Comparison of ENCODE assay signal across 3 cellular contexts in the genomic region with DNA sequence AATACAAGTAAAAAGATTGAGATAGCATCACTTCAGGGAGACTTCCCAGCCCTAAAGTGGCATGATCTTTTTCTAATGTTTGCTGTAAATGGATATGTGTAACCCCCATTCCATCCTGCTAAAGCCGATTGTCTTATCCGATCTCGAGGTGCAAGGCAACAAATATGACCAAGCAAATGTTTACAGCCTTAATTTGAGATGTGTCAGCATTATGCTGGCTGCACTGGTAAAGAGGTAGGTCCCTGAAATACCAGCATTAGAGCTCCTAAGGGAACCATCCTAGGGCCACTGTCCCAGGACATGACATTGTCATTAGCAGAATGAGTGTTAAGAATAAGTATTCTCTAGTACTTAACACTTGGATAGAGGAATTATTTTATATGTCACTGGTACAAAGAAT.
TF ChIP-seq lines count a peak whose summit lies in the region.

No MANE protein-coding gene starts in this region.

TF ChIP-seq in HepG2, 621 proteins besides CTCF, POLR2A, EP300 and RAD21:
- TF ChIP-seq MAFK (conservative IDR thresholded peaks at IDR 0.05 in 1 of 2, IDR thresholded peaks at IDR 0.05 in 1 of 2; ENCODE audit: low read length in 2 of 2) = peak; percentile 74 to 83
- TF ChIP-seq MAFF (IDR thresholded peaks at IDR 0.05; ENCODE audit: low read depth, low read length) = peak; percentile 82
- TF ChIP-seq, protein P1, sequence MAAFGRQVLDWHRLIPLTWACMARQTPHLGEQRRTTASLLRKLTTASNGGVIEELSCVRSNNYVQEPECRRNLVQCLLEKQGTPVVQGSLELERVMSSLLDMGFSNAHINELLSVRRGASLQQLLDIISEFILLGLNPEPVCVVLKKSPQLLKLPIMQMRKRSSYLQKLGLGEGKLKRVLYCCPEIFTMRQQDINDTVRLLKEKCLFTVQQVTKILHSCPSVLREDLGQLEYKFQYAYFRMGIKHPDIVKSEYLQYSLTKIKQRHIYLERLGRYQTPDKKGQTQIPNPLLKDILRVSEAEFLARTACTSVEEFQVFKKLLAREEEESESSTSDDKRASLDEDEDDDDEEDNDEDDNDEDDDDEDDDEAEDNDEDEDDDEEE (CRISPR knock-in tag; IDR thresholded peaks at IDR 0.05) = no peak
- TF ChIP-seq ISL2 (CRISPR knock-in tag; IDR thresholded peaks at IDR 0.05) = no peak
- TF ChIP-seq, protein P2, sequence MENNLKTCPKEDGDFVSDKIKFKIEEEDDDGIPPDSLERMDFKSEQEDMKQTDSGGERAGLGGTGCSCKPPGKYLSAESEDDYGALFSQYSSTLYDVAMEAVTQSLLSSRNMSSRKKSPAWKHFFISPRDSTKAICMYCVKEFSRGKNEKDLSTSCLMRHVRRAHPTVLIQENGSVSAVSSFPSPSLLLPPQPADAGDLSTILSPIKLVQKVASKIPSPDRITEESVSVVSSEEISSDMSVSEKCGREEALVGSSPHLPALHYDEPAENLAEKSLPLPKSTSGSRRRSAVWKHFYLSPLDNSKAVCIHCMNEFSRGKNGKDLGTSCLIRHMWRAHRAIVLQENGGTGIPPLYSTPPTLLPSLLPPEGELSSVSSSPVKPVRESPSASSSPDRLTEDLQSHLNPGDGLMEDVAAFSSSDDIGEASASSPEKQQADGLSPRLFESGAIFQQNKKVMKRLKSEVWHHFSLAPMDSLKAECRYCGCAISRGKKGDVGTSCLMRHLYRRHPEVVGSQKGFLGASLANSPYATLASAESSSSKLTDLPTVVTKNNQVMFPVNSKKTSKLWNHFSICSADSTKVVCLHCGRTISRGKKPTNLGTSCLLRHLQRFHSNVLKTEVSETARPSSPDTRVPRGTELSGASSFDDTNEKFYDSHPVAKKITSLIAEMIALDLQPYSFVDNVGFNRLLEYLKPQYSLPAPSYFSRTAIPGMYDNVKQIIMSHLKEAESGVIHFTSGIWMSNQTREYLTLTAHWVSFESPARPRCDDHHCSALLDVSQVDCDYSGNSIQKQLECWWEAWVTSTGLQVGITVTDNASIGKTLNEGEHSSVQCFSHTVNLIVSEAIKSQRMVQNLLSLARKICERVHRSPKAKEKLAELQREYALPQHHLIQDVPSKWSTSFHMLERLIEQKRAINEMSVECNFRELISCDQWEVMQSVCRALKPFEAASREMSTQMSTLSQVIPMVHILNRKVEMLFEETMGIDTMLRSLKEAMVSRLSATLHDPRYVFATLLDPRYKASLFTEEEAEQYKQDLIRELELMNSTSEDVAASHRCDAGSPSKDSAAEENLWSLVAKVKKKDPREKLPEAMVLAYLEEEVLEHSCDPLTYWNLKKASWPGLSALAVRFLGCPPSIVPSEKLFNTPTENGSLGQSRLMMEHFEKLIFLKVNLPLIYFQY (CRISPR knock-in tag; IDR thresholded peaks at IDR 0.05; ENCODE audit: borderline replicate concordance) = no peak
- TF ChIP-seq POLR2AphosphoS5 (IDR thresholded peaks at IDR 0.05; ENCODE audit: low read depth, low read length) = no peak
- TF ChIP-seq FOXA3 (CRISPR knock-in tag; IDR thresholded peaks at IDR 0.05) = no peak

TF ChIP-seq in GM23338, 12 proteins besides CTCF, POLR2A, EP300 and RAD21:
- TF ChIP-seq, protein P3, sequence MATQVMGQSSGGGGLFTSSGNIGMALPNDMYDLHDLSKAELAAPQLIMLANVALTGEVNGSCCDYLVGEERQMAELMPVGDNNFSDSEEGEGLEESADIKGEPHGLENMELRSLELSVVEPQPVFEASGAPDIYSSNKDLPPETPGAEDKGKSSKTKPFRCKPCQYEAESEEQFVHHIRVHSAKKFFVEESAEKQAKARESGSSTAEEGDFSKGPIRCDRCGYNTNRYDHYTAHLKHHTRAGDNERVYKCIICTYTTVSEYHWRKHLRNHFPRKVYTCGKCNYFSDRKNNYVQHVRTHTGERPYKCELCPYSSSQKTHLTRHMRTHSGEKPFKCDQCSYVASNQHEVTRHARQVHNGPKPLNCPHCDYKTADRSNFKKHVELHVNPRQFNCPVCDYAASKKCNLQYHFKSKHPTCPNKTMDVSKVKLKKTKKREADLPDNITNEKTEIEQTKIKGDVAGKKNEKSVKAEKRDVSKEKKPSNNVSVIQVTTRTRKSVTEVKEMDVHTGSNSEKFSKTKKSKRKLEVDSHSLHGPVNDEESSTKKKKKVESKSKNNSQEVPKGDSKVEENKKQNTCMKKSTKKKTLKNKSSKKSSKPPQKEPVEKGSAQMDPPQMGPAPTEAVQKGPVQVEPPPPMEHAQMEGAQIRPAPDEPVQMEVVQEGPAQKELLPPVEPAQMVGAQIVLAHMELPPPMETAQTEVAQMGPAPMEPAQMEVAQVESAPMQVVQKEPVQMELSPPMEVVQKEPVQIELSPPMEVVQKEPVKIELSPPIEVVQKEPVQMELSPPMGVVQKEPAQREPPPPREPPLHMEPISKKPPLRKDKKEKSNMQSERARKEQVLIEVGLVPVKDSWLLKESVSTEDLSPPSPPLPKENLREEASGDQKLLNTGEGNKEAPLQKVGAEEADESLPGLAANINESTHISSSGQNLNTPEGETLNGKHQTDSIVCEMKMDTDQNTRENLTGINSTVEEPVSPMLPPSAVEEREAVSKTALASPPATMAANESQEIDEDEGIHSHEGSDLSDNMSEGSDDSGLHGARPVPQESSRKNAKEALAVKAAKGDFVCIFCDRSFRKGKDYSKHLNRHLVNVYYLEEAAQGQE (IDR thresholded peaks at IDR 0.05; ENCODE audit: unreplicated experiment) = no peak
- TF ChIP-seq ZNF114 (CRISPR knock-in tag; IDR thresholded peaks at IDR 0.05) (no peak), STAT1 (IDR thresholded peaks at IDR 0.05; ENCODE audit: unreplicated experiment) (no peak), EZH2 (IDR thresholded peaks at IDR 0.05; ENCODE audit: low read depth, unreplicated experiment) (no peak), JUNB (IDR thresholded peaks at IDR 0.05; ENCODE audit: unreplicated experiment) (no peak)
- TF ChIP-seq, protein P4, sequence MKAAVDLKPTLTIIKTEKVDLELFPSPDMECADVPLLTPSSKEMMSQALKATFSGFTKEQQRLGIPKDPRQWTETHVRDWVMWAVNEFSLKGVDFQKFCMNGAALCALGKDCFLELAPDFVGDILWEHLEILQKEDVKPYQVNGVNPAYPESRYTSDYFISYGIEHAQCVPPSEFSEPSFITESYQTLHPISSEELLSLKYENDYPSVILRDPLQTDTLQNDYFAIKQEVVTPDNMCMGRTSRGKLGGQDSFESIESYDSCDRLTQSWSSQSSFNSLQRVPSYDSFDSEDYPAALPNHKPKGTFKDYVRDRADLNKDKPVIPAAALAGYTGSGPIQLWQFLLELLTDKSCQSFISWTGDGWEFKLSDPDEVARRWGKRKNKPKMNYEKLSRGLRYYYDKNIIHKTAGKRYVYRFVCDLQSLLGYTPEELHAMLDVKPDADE (IDR thresholded peaks at IDR 0.05) = no peak
TF ChIP-seq in GM23338: peak in this region for 0.

TF ChIP-seq in IMR-90, 13 proteins besides CTCF, POLR2A, EP300 and RAD21:
- no peak for TF ChIP-seq MXI1 (IDR thresholded peaks at IDR 0.05; ENCODE audit: borderline replicate concordance, low read depth, low read length)
- peak; percentile 55 for TF ChIP-seq MAFK (IDR thresholded peaks at IDR 0.05; ENCODE audit: low read depth, low read length)
